In genomic region chr17:4769628-4770027, GRCh38 we compare ENCODE assay signal across 1 cellular context.
TF ChIP-seq lines count a peak whose summit lies in the region.

No MANE protein-coding gene starts in this region.

TF ChIP-seq in A549, 52 proteins besides CTCF, POLR2A, EP300 and RAD21 (continued from another document):
- TF ChIP-seq REST (IDR thresholded peaks at IDR 0.05), result no peak
- TF ChIP-seq POLR2AphosphoS2 (conservative IDR thresholded peaks at IDR 0.05; ENCODE audit: low read length), result no peak
- no peak for TF ChIP-seq KDM1A (IDR thresholded peaks at IDR 0.05; ENCODE audit: low read depth)
